In genomic region chr4:84965558-84966381, GRCh38 we compare ENCODE assay signal across 8 cellular contexts. TPM values are rescaled to one million over a fixed set of nuclear protein-coding genes. Genes with fewer than 3 reads are reported as not detected.
A peak's percentile ranks its signal among the peaks of the same experiment; 100 is the strongest.
DNase-seq lines count a peak whose midpoint lies in the region; ATAC-seq and TF ChIP-seq lines count a peak whose summit lies in the region.

No MANE protein-coding gene starts in this region.

- DNase-seq in GDM1 (lab: John Stamatoyannopoulos, UW) (peak; percentile 39), RWPE1 (ENCODE audit: low spot score) (peak; percentile 46), ecto neural progenitor cell (ENCODE audit: low spot score) (peak; percentile 81), stomach (peak; percentile 40), NOMO-1 treated with dmso at 0.1 percent for 144 hours (lab: John Stamatoyannopoulos, UW; ENCODE audit: unreplicated experiment) (no peak), NCI-H2196 (lab: John Stamatoyannopoulos, UW; ENCODE audit: unreplicated experiment) (no peak)

- H3K27me3 ChIP-seq in liver (ENCODE audit: control insufficient read depth in 4 of 4, insufficient read depth in 4 of 4, low read length in 3 of 4) (no peaks in the 10 kb centered on the region), stomach (no peaks in the 10 kb centered on the region)

- no peak for TF ChIP-seq RAD21 in liver (IDR thresholded peaks at IDR 0.05)

- H3K27ac ChIP-seq in RWPE1: peak overlapping the region; percentile 94
- peak overlapping the region; percentile 76 to 93 for H3K27ac ChIP-seq in liver (ENCODE audit: low read depth in 1 of 2, low read length in 2 of 2)
- peak overlapping the region; percentile 88 to 94 (median 94) for H3K27ac ChIP-seq in stomach

- TF ChIP-seq CTCF in RWPE1 (conservative IDR thresholded peaks at IDR 0.05; ENCODE audit: low read depth) (0 out of 2 replicates have a peak, but pooled peaks have one; percentile 17), liver (IDR thresholded peaks at IDR 0.05; ENCODE audit: low read depth, low read length, missing input control) (no peak), stomach (IDR thresholded peaks at IDR 0.05) (no peak)

- CTCF ChIA-PET in RWPE1 (lab: Yijun Ruan, JAX): interaction anchor here (0.9 to 1.4 kb wide), 4 partner anchors 10 to 227 kb away, joined by 3 to 7 read pairs (median 6); no protein-coding TSS in a partner anchor

- POLR2A ChIA-PET in RWPE1 (lab: Yijun Ruan, JAX; ENCODE audit: low non-redundant PET): interaction anchor here (0.6 to 1.0 kb wide), 2 partner anchors 14 to 224 kb away, joined by 3 read pairs; no protein-coding TSS in a partner anchor

- TF ChIP-seq POLR2A in stomach (IDR thresholded peaks at IDR 0.05): no peak

- H3K9ac ChIP-seq in liver (ENCODE audit: low read depth in 1 of 2, low read length in 2 of 2): peak overlapping the region in 1 of 2 donors; percentile 39

- no peak for TF ChIP-seq EP300 in stomach (IDR thresholded peaks at IDR 0.05)

- H3K36me3 ChIP-seq in liver (ENCODE audit: control insufficient read depth in 4 of 4, insufficient read depth in 3 of 4, low read depth in 1 of 4, low read length in 3 of 4): no peaks in the 10 kb centered on the region
- no peaks in the 10 kb centered on the region for H3K36me3 ChIP-seq in stomach

- H3K4me1 ChIP-seq in liver (ENCODE audit: control insufficient read depth in 4 of 4, insufficient read depth in 4 of 4, low read length in 3 of 4): peaks cover 1 to 15% (median 12%) of the 10 kb centered on the region in 4 donors
- H3K4me1 ChIP-seq in stomach: peaks cover 0 to 43% (median 23%) of the 10 kb centered on the region in 4 donors

- WGBS in liver: 3% methylated on average over 98 of the region's 98 CpGs
- 0 to 11% (median 2%) methylated on average over 21 to 98 of the region's 98 CpGs for WGBS in stomach, 5 donors

- ATAC-seq in HG02884 (IDR thresholded peaks at IDR 0.05; ENCODE audit: unreplicated experiment): peak; percentile 22

- H3K4me3 ChIP-seq in liver (ENCODE audit: low read depth in 1 of 3, low read length in 3 of 3): peak overlapping the region; percentile 76 to 90 (median 80)
- peak overlapping the region; percentile 72 to 92 (median 84) for H3K4me3 ChIP-seq in stomach

- intact Hi-C loops in stomach (cut with DNase I; ENCODE audit: low total_unique reads): no loop called here

- no peaks in the 10 kb centered on the region for H3K9me3 ChIP-seq in liver (ENCODE audit: control insufficient read depth in 4 of 4, low read length in 3 of 4)
- H3K9me3 ChIP-seq in stomach: no peaks in the 10 kb centered on the region

TF ChIP-seq in liver, 16 proteins besides CTCF, POLR2A, EP300 and RAD21:
- TF ChIP-seq YY1 (IDR thresholded peaks at IDR 0.05) (peak; percentile 23), JUND (IDR thresholded peaks at IDR 0.05) (no peak)

RNA-seq across cellular contexts. Expression of gene WDFY3, which starts 0.7 kb away (rescaled TPM):
- total RNA-seq in liver: 10 to 100 TPM; 31.7 to 50.5 TPM
- 1 to 10 TPM; 3.2 to 6.7 TPM for polyA plus RNA-seq in liver
- total RNA-seq in stomach: 100 to 1,000 TPM in 2 of 5 donors, 10 to 100 TPM in 3; 14.5 to 163 (median 45.6) TPM
- polyA plus RNA-seq in stomach: 1 to 10 TPM; 3.2 to 5.4 (median 5.0) TPM

Comparison
In these comparisons a context has a peak if more than half of its experiments do, and no peak if none do; other contexts are left out.
1. DNase-seq: peak in GDM1 (single experiment), RWPE1 (single experiment), ecto neural progenitor cell (single experiment) and stomach (single experiment); none in NOMO-1 treated with dmso at 0.1 percent for 144 hours (single experiment) and NCI-H2196 (single experiment).
2. Peak in every context shown above with its lines, with median percentiles within 50 percentile points of each other: H3K27ac ChIP-seq.